ENCODE assay signal across 17 cellular contexts in the genomic region with DNA sequence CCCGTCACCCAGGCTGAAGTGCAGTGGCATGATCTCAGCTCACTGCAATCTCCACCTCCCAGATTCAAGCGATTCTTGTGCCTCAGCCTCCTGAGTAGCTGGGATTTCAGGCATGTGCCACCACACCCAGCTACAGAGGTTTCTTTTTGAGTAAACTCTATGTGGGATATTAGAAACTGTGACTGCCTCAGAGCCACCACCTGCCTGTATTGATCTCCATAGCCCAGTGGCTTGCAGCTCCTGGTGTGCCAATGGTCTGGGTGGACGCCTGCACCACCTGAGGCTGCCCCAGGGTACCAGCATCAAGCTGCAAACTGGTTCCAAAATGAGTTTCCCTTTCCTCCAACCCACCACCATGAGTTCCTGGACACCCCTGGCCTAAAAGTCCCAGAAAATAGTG.
DNase-seq lines count a peak whose midpoint lies in the region; ATAC-seq and TF ChIP-seq lines count a peak whose summit lies in the region.
"Had no signal": no experiment of that assay in that cellular context is flagged by ENCODE, and none has a peak within 500 bp of the region (broad histone marks: within the 10 kb centered on the region; RNA-seq: fewer than 3 reads in every experiment).

No MANE protein-coding gene starts in this region.

- H3K4me2 ChIP-seq in hepatocyte (no peak overlapping the region), PC-9 (no peak overlapping the region)
- H3K4me2 ChIP-seq: BLaER1 treated with 17β-estradiol and CSF1 and Interleukin-3, amounts not matched to agents 10 nM and 100 nM had no signal

- H3F3A ChIP-seq in PC-9 (ENCODE audit: insufficient read depth, low read depth) = peaks cover 32% of the 10 kb centered on the region

- H2AFZ ChIP-seq in hepatocyte (no peak overlapping the region), PC-9 (no peak overlapping the region)

- CTCF ChIA-PET in PC-9 (lab: Charles Lee) = no interaction called here

- intact Hi-C loops in PC-9 (cut with micrococcal nuclease; ENCODE audit: unreplicated experiment) = no loop called here

- no peaks in the 10 kb centered on the region for H3K36me3 ChIP-seq in hepatocyte (replicated peaks; ENCODE audit: insufficient read depth, low read depth)
- peaks cover 6% of the 10 kb centered on the region; the same call in 1 of the 2 replicates for H3K36me3 ChIP-seq in PC-9 (ENCODE audit: low read depth)
- H3K36me3 ChIP-seq: BLaER1 treated with 17β-estradiol and CSF1 and Interleukin-3, amounts not matched to agents 10 nM and 100 nM had no signal

- H4K20me1 ChIP-seq in hepatocyte (ENCODE audit: insufficient read depth, poor library complexity, severe bottlenecking) (no peaks in the 10 kb centered on the region), PC-9 (ENCODE audit: insufficient read depth) (no peaks in the 10 kb centered on the region)
- H4K20me1 ChIP-seq: BLaER1 treated with 17β-estradiol and CSF1 and Interleukin-3, amounts not matched to agents 10 nM and 100 nM had no signal

- H3K4me1 ChIP-seq in hepatocyte (ENCODE audit: insufficient read depth) = peaks cover 24% of the 10 kb centered on the region
- H3K4me1 ChIP-seq in PC-9 (replicated peaks; ENCODE audit: insufficient read depth) = peaks cover 40% of the 10 kb centered on the region

- no peaks in the 10 kb centered on the region; the same call in 1 of the 2 replicates for H3K27me3 Mint-ChIP-seq in HFFc6 (ENCODE audit: insufficient read depth)
- no peaks in the 10 kb centered on the region for H3K27me3 Mint-ChIP-seq in chondrocyte (ENCODE audit: low read depth)
- no peaks in the 10 kb centered on the region for H3K27me3 Mint-ChIP-seq in nephron (ENCODE audit: low read depth)
- H3K27me3 Mint-ChIP-seq in type B pancreatic cell = no peaks in the 10 kb centered on the region

- no peak for DNase-seq in HFFc6
- DNase-seq in chondrocyte (ENCODE audit: low spot score) = no peak
- DNase-seq in type B pancreatic cell (ENCODE audit: extremely low spot score, unreplicated experiment) = no peak
- no peak for DNase-seq in hepatocyte (ENCODE audit: low spot score)
- no peak for DNase-seq in PC-9
- DNase-seq: 8988T; CD8-positive, alpha-beta T cell; DMS 273 treated with DMSO at 0.1 percent for 48 hours; DMS53; DND-41; EL; H9 had no signal

- H3K4me3 ChIP-seq in hepatocyte (no peak overlapping the region), PC-9 (no peak overlapping the region)
- H3K4me3 ChIP-seq: BLaER1 treated with 17β-estradiol and CSF1 and Interleukin-3, amounts not matched to agents 10 nM and 100 nM; GM12878 had no signal

- no peak for ATAC-seq in HG02798 (IDR thresholded peaks at IDR 0.05; ENCODE audit: poor library complexity, unreplicated experiment)
- ATAC-seq: CD8-positive, alpha-beta T cell; GM12878 had no signal

- peaks cover 16% of the 10 kb centered on the region for H3K36me3 Mint-ChIP-seq in HFFc6 (ENCODE audit: low read depth)
- H3K36me3 Mint-ChIP-seq in chondrocyte (ENCODE audit: low read depth) = no peaks in the 10 kb centered on the region
- peaks cover 4% of the 10 kb centered on the region for H3K36me3 Mint-ChIP-seq in nephron (ENCODE audit: low read depth)
- peaks cover 4% of the 10 kb centered on the region for H3K36me3 Mint-ChIP-seq in type B pancreatic cell
- H3K36me3 Mint-ChIP-seq: CD8-positive, alpha-beta T cell had no signal

- peak overlapping the region; percentile 11; the same call in 1 of the 2 replicates for H3K27ac Mint-ChIP-seq in HFFc6
- peak overlapping the region; percentile 49 for H3K27ac Mint-ChIP-seq in chondrocyte (ENCODE audit: unreplicated experiment)
- peak overlapping the region in 2 of 3 experiments; percentile 23 to 57 for H3K27ac Mint-ChIP-seq in nephron
- peak overlapping the region; percentile 56 for H3K27ac Mint-ChIP-seq in type B pancreatic cell
- H3K27ac Mint-ChIP-seq: CD8-positive, alpha-beta T cell; H9 had no signal

- WGBS in hepatocyte (ENCODE audit: low lambda C conversion rate, missing lambda C conversion rate) = 63% methylated on average over 3 of the region's 3 CpGs

- H3K9me2 ChIP-seq in hepatocyte (replicated peaks; ENCODE audit: insufficient read depth) = no peaks in the 10 kb centered on the region
- H3K9me2 ChIP-seq in PC-9 (ENCODE audit: insufficient read depth) = no peaks in the 10 kb centered on the region

- H3K9me3 ChIP-seq in hepatocyte (ENCODE audit: low read depth) = no peaks in the 10 kb centered on the region
- no peaks in the 10 kb centered on the region for H3K9me3 ChIP-seq in PC-9 (ENCODE audit: insufficient read depth, low read depth)

- H3K4me1 Mint-ChIP-seq in HFFc6 (ENCODE audit: low read depth) (peaks cover 80% of the 10 kb centered on the region), chondrocyte (ENCODE audit: low read depth) (peaks cover 54% of the 10 kb centered on the region), nephron (peaks cover 45% of the 10 kb centered on the region), type B pancreatic cell (ENCODE audit: unreplicated experiment) (peaks cover 20% of the 10 kb centered on the region)

- H3K27ac ChIP-seq in hepatocyte (no peak overlapping the region), PC-9 (no peak overlapping the region)
- H3K27ac ChIP-seq: BLaER1 treated with 17β-estradiol and CSF1 and Interleukin-3, amounts not matched to agents 10 nM and 100 nM; HL-60 had no signal

- no TSS peak for BruUV-seq in PC-9 (replicated peaks; lab: Mats Ljungman, UMichigan)

- no peaks in the 10 kb centered on the region; the same call in 1 of the 2 replicates for H3K9me3 Mint-ChIP-seq in HFFc6
- H3K9me3 Mint-ChIP-seq in chondrocyte (ENCODE audit: low read depth) = no peaks in the 10 kb centered on the region
- H3K9me3 Mint-ChIP-seq in nephron = no peaks in the 10 kb centered on the region
- peaks cover 5% of the 10 kb centered on the region for H3K9me3 Mint-ChIP-seq in type B pancreatic cell
- H3K9me3 Mint-ChIP-seq: CD8-positive, alpha-beta T cell; H9 had no signal

- POLR2A ChIA-PET in PC-9 (lab: Charles Lee; ENCODE audit: unreplicated experiment) = interaction anchor here (0.7 kb wide), 1 partner anchor 69 kb away, joined by 3 read pairs; no protein-coding TSS in a partner anchor

- no peaks in the 10 kb centered on the region for H3K27me3 ChIP-seq in hepatocyte
- H3K27me3 ChIP-seq in PC-9 (ENCODE audit: insufficient read depth, low read depth) = no peaks in the 10 kb centered on the region
- H3K27me3 ChIP-seq: BLaER1 treated with 17β-estradiol and CSF1 and Interleukin-3, amounts not matched to agents 10 nM and 100 nM had no signal

- peaks cover 3% of the 10 kb centered on the region for H3K79me2 ChIP-seq in hepatocyte
- no peaks in the 10 kb centered on the region for H3K79me2 ChIP-seq in PC-9 (ENCODE audit: low read depth)

- TF ChIP-seq CTCF in HFFc6 (IDR thresholded peaks at IDR 0.05) = no peak
- TF ChIP-seq CTCF in chondrocyte (IDR thresholded peaks at IDR 0.05) = no peak
- TF ChIP-seq CTCF in nephron (IDR thresholded peaks at IDR 0.05; ENCODE audit: unreplicated experiment in 3 of 3) = no peak
- no peak for TF ChIP-seq CTCF in type B pancreatic cell (conservative IDR thresholded peaks at IDR 0.05)
- TF ChIP-seq CTCF in hepatocyte (IDR thresholded peaks at IDR 0.05; ENCODE audit: poor library complexity) = no peak
- no peak for TF ChIP-seq CTCF in PC-9 (conservative IDR thresholded peaks at IDR 0.05)

- H3K4me3 Mint-ChIP-seq in HFFc6 (no peak overlapping the region), chondrocyte (ENCODE audit: unreplicated experiment) (no peak overlapping the region), nephron (no peak overlapping the region), type B pancreatic cell (no peak overlapping the region)
- H3K4me3 Mint-ChIP-seq: CD8-positive, alpha-beta T cell; H9 had no signal
